15 cellular contexts compared by ENCODE assay signal in the genomic region with DNA sequence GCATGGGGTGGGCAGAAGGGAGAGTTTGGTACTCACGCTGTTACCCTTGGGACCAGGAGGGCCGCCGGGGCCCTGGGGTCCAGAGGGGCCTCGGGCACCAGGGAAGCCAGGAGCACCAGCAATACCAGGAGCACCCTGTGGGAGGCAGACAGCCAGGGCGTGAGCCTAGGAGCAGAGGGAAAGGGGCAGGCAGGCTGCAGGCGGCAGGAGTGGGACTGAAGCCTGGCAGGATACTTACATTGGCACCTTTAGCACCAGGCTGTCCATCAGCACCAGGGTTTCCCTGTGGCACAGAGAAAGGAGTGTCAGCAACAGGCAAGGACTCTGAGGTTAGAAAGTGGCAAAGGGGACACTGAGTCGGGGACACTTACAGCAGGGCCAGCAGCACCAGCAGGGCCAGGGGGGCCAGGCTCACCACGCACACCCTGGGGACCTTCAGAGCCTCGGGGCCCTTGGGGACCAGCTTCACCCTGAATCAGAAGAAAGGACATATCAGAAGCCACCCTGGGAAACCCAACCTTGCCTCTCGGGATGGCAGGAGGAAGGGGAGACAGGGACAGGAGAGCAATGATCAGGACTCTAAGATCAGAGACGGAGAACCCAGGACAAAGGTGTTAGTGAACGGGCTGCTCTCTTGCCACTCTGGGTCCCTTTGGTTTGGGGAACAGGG. TPM values are rescaled to one million over a fixed set of nuclear protein-coding genes. Genes with fewer than 3 reads are reported as not detected.
DNase-seq lines count a peak whose midpoint lies in the region; TF ChIP-seq lines count a peak whose summit lies in the region.
"Had no signal": no experiment of that assay in that cellular context is flagged by ENCODE, and none has a peak within 500 bp of the region (broad histone marks: within the 10 kb centered on the region; RNA-seq: fewer than 3 reads in every experiment).

No MANE protein-coding gene starts in this region.

- POLR2A ChIA-PET in BJ (lab: Charles Lee), result interaction anchor here (0.8 to 3.2 kb wide), 3 partner anchors 14 to 75 kb away, joined by 3 to 23 read pairs (median 16); no protein-coding TSS in a partner anchor

- peak overlapping the region; percentile 54 for H3K4me2 ChIP-seq in fibroblast of lung (ENCODE audit: extremely low read depth, insufficient read depth, low read length)

- TF ChIP-seq POLR2A in NB4 (IDR thresholded peaks at IDR 0.05; ENCODE audit: extremely low read depth, insufficient read length), result no peak

- no peak overlapping the region for H2AFZ ChIP-seq in fibroblast of lung (ENCODE audit: low read length)

- H3K9me3 ChIP-seq in fibroblast of lung (ENCODE audit: control insufficient read depth, insufficient read depth, low read depth, low read length), result no peaks in the 10 kb centered on the region

- H3K27me3 ChIP-seq in BJ (ENCODE audit: control insufficient read depth, insufficient read depth, low read length) (no peaks in the 10 kb centered on the region), fibroblast of lung (ENCODE audit: control insufficient read depth, insufficient read depth, low read length) (no peaks in the 10 kb centered on the region)

- DNase-seq in BJ (ENCODE audit: low read depth) (no peak), NB4 (ENCODE audit: low read depth) (no peak), fibroblast of lung (ENCODE audit: low read depth in 2 of 2) (peak in 1 of 2 donors; percentile 73), retinal pigment epithelial cell (ENCODE audit: low read depth) (no peak), NCI-H2171 treated with DMSO at 0.1 percent for 48 hours (lab: John Stamatoyannopoulos, UW) (no peak), HPDE6-E6E7 (ENCODE audit: extremely low spot score) (no peak), HK-2 (ENCODE audit: unreplicated experiment) (no peak)
- no peak for DNase-seq in activated effector memory CD4-positive, alpha-beta T cell treated with anti-CD3 and anti-CD28 coated beads, Interleukin-2, amount 50 U/mL, for 16 hours
- DNase-seq: activated CD8-positive, alpha-beta memory T cell treated with anti-CD3 and anti-CD28 coated beads, Interleukin-2, amount 10 ng/mL, durations not matched to agents 7 days and 5 days; caudate nucleus; CD8-positive, alpha-beta memory T cell; NCI-H1436; small intestine had no signal

- H3K4me3 ChIP-seq in BJ (ENCODE audit: low read depth, low read length), result peak overlapping the region; percentile 97
- H3K4me3 ChIP-seq in NB4 (ENCODE audit: low read depth, low read length), result no peak overlapping the region
- H3K4me3 ChIP-seq in fibroblast of lung (replicated peaks in 1 of 4; ENCODE audit: control extremely low read depth in 1 of 4, insufficient read depth in 1 of 4, low read depth in 3 of 4, low read length in 4 of 4), result peak overlapping the region in 1 of 4 experiments; percentile 90
- no peak overlapping the region for H3K4me3 ChIP-seq in retinal pigment epithelial cell (ENCODE audit: low read length)

- TF ChIP-seq CTCF in BJ (IDR thresholded peaks at IDR 0.05; ENCODE audit: insufficient read depth, low read depth, low read length) (peak; percentile 59), NB4 (IDR thresholded peaks at IDR 0.05; ENCODE audit: low read depth, low read length) (peak; percentile 13), fibroblast of lung (conservative IDR thresholded peaks at IDR 0.05 in 1 of 2, IDR thresholded peaks at IDR 0.05 in 1 of 2; ENCODE audit: low read depth in 1 of 2, low read length in 2 of 2) (peak; percentile 32 to 38), retinal pigment epithelial cell (conservative IDR thresholded peaks at IDR 0.05; ENCODE audit: low read depth, low read length) (peak; percentile 10)

- CTCF ChIA-PET in BJ (lab: Yijun Ruan, JAX), result interaction anchor here (0.9 to 3.8 kb wide), 7 partner anchors 8 to 77 kb away, joined by 3 to 46 read pairs (median 7); no protein-coding TSS in a partner anchor

- H3K9ac ChIP-seq in fibroblast of lung (ENCODE audit: insufficient read depth, low read length), result peak overlapping the region; percentile 4

- H4K20me1 ChIP-seq in fibroblast of lung (ENCODE audit: control insufficient read depth, extremely low read depth, insufficient read depth, low read length), result peaks cover 3% of the 10 kb centered on the region

- H3K79me2 ChIP-seq in fibroblast of lung (ENCODE audit: control insufficient read depth, insufficient read depth, low read length), result peaks cover 94% of the 10 kb centered on the region

- H3K4me1 ChIP-seq in fibroblast of lung (ENCODE audit: control insufficient read depth, extremely low read depth, insufficient read depth, low read length), result peaks cover 36% of the 10 kb centered on the region

- H3K36me3 ChIP-seq in BJ (ENCODE audit: control insufficient read depth, insufficient read depth, low read length) (peaks cover 88% of the 10 kb centered on the region), fibroblast of lung (ENCODE audit: control insufficient read depth, insufficient read depth, low read length) (peaks cover 79% of the 10 kb centered on the region)

- H3K27ac ChIP-seq in fibroblast of lung (ENCODE audit: insufficient read depth, low read length), result peak overlapping the region; percentile 58

RNA-seq across cellular contexts. Expression of gene COL1A1, which starts 6.1 kb away (rescaled TPM):
- polyA plus RNA-seq in BJ (2011; rRNA removed) (1,679 and 2,161 TPM in 2 replicates), fibroblast of lung (541 and 604 TPM in 2 replicates)
- 4,131 and 5,702 TPM in 2 replicates for polyA minus RNA-seq in BJ (2011; rRNA and poly(A)+ RNA removed)
- 577 and 584 TPM in 2 replicates for total RNA-seq in fibroblast of lung
- 2,129 and 2,873 TPM in 2 replicates for polyA plus RNA-seq in fibroblast of lung (2012)
- 7,488 and 12,203 TPM in 2 replicates for polyA minus RNA-seq in fibroblast of lung (ENCODE audit: low replicate concordance)
- polyA plus RNA-seq: CD8-positive, alpha-beta memory T cell had no signal

RNA-seq across cellular contexts. Expression of gene SGCA, which starts 29.5 kb away (rescaled TPM):
- polyA plus RNA-seq in BJ (2011; rRNA removed) (0.09 and 0.40 TPM in 2 replicates), fibroblast of lung (1.4 and 1.6 TPM in 2 replicates)
- polyA minus RNA-seq in BJ (2011; rRNA and poly(A)+ RNA removed), result not detected in 2 replicates
- total RNA-seq in fibroblast of lung, result 4.1 and 4.3 TPM in 2 replicates
- 5.2 and 8.8 TPM in 2 replicates for polyA plus RNA-seq in fibroblast of lung (2012)
- polyA minus RNA-seq in fibroblast of lung (ENCODE audit: low replicate concordance), result 1.7 and 5.6 TPM in 2 replicates
- total RNA-seq: lung microvascular endothelial cell; T-helper 2 cell treated with Interferon-gamma antibody and Interleukin-4, amounts not matched to agents 100 ng/mL and 5 ng/mL, for 36 hours had no signal
- polyA plus RNA-seq: CD8-positive, alpha-beta memory T cell had no signal

RNA-seq across cellular contexts. Expression of gene PPP1R9B, which starts 44.9 kb away (rescaled TPM):
- polyA plus RNA-seq in BJ (2011; rRNA removed), result 17.2 and 19.3 TPM in 2 replicates
- polyA minus RNA-seq in BJ (2011; rRNA and poly(A)+ RNA removed), result 27.3 and 31.6 TPM in 2 replicates
- total RNA-seq in fibroblast of lung, result 41.5 and 45.5 TPM in 2 replicates
- 22.1 and 26.0 TPM in 2 replicates for polyA plus RNA-seq in fibroblast of lung
- polyA plus RNA-seq in fibroblast of lung (2012), result 37.9 and 40.6 TPM in 2 replicates
- 25.3 and 28.3 TPM in 2 replicates for polyA minus RNA-seq in fibroblast of lung (ENCODE audit: low replicate concordance)
